In genomic region chr6:11942185-11942864, GRCh38 we compare ENCODE assay signal across 15 cellular contexts.
"Had no signal": no experiment of that assay in that cellular context is flagged by ENCODE, and none has a peak within 500 bp of the region (broad histone marks: within the 10 kb centered on the region; RNA-seq: fewer than 3 reads in every experiment).

No MANE protein-coding gene starts in this region.

- H3K36me3 ChIP-seq: heart left ventricle, right atrium auricular region, stomach, thoracic aorta, transverse colon had no signal

- DNase-seq: cortex of kidney; effector memory CD4-positive, alpha-beta T cell; heart left ventricle; hypothalamus; kidney glomerular epithelial cell; naive thymus-derived CD4-positive, alpha-beta T cell; nephron progenitor cell; posterior cingulate gyrus; stimulated activated CD4-positive, alpha-beta T cell treated with anti-CD3 and anti-CD28 coated beads, Interleukin-12 subunit alpha, Interleukin-12 subunit beta, amount 100 ng/mL, for 4 hours; stimulated activated naive CD4-positive, alpha-beta T cell; stomach; substantia nigra; transverse colon had no signal

- H3K36me3 Mint-ChIP-seq: naive thymus-derived CD4-positive, alpha-beta T cell had no signal

- H3K9me3 ChIP-seq: heart left ventricle, right atrium auricular region, stomach, thoracic aorta, transverse colon had no signal

- H3K4me1 ChIP-seq: right atrium auricular region had no signal

- H3K27ac Mint-ChIP-seq: naive thymus-derived CD4-positive, alpha-beta T cell; nephron progenitor cell had no signal

- H3K9me3 Mint-ChIP-seq: nephron progenitor cell had no signal

- H3K27me3 ChIP-seq: heart left ventricle, right atrium auricular region, stomach, transverse colon had no signal

- ATAC-seq: heart left ventricle; naive thymus-derived CD4-positive, alpha-beta T cell had no signal

- H3K27ac ChIP-seq: heart left ventricle, right atrium auricular region, stomach, thoracic aorta, transverse colon had no signal

- H3K4me3 ChIP-seq: heart left ventricle, right atrium auricular region, stomach, thoracic aorta, transverse colon had no signal
